8 cellular contexts compared by ENCODE assay signal in the genomic region with DNA sequence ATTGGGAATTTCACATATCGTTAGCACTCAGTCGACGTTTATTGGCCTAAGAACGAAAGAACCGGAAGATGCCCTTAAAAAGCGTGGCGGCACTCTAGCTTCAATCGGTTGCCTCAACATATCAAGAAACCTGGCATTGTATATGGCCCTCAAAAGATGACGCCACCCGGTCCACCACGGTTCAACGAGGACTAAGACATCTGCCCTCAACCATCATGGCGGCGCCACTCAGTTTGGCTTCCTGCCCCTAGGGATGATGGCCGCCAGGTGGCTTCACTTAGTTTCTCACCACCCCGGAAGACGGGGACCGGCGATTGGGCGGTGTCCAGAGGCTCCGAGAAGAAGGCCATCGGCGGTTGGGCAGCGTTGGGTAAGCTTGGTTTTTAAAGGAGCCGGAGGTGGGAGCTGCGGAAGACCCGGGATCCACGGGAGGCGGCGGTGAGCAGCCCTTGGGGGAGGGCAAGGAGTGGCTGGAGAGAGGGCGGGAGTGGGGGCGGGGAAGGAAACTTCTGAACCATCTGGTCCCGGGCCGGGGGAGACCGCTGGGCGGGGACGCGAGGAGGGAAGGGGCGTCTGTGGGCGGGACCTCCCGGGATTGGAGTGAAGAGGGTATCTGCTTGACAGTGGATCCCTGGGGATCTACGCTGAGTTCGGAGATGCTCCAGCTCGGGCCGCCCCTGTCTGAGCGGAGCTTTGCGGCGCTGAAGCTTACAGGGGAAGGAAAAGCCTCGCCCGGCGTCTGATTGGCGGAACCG. TPM values are rescaled to one million over a fixed set of nuclear protein-coding genes. Genes with fewer than 3 reads are reported as not detected.
A peak's percentile ranks its signal among the peaks of the same experiment; 100 is the strongest.
DNase-seq lines count a peak whose midpoint lies in the region; ATAC-seq and TF ChIP-seq lines count a peak whose summit lies in the region.

A gene (plus strand): TSS at position 592 of the 755 bp plus-strand sequence. CDS start 686 bp downstream, outside the sequence.

- H3K27ac ChIP-seq in KMS-11 (peak within 1 kb of the TSS; percentile 74), Peyer's patch (peak within 1 kb of the TSS; percentile 89 to 95 (median 92)), esophagus (ENCODE audit: low read depth in 2 of 2, low read length in 1 of 2) (peak within 1 kb of the TSS; percentile 98 to 99)

- peak; percentile 63 for TF ChIP-seq CTCF in KMS-11 (conservative IDR thresholded peaks at IDR 0.05; ENCODE audit: low read depth, low read length)
- TF ChIP-seq CTCF in Peyer's patch (IDR thresholded peaks at IDR 0.05): peak; percentile 27 to 83 (median 68)

- no peaks in the 10 kb centered on the region for H3K79me2 ChIP-seq in KMS-11 (ENCODE audit: insufficient read depth, low read depth)

- ATAC-seq in GM21737 (IDR thresholded peaks at IDR 0.05; ENCODE audit: unreplicated experiment): peak; percentile 64

- H3K4me3 ChIP-seq in KMS-11 (IDR thresholded peaks at IDR 0.05; ENCODE audit: insufficient read depth, low read depth, low read length): no peak within 1 kb of the TSS
- peak within 1 kb of the TSS; percentile 62 to 89 (median 81) for H3K4me3 ChIP-seq in Peyer's patch
- H3K4me3 ChIP-seq in esophagus (ENCODE audit: low read depth in 1 of 2, low read length in 2 of 2): peak within 1 kb of the TSS; percentile 72 to 78
- peak within 1 kb of the TSS; percentile 90 for H3K4me3 ChIP-seq in mucosa of stomach (ENCODE audit: low read length)

- H3K4me2 ChIP-seq in KMS-11: peak within 1 kb of the TSS; percentile 83

- DNase-seq in DMS53 (lab: John Stamatoyannopoulos, UW) (peak; percentile 99), Peyer's patch (peak; percentile 99 to 100 (median 100))
- DNase-seq in activated T-cell treated with anti-CD3 and anti-CD28 coated beads, Interleukin-2, amount 50 U/mL, for 48 hours: peak; percentile 98 to 99
- peak; percentile 93 to 94 for DNase-seq in stimulated activated CD8-positive, alpha-beta memory T cell treated with anti-CD3 and anti-CD28 coated beads, Interleukin-7, amount 100 ng/mL, for 1 hour (ENCODE audit: low read depth in 2 of 2)

- peak within 1 kb of the TSS; percentile 80 for H2AFZ ChIP-seq in KMS-11 (ENCODE audit: low read depth)

- H3K4me1 ChIP-seq in KMS-11 (ENCODE audit: low read depth, poor library complexity, severe bottlenecking) (peaks cover 49% of the 10 kb centered on the region), Peyer's patch (peaks cover 0 to 20% (median 2%) of the 10 kb centered on the region in 4 donors), esophagus (ENCODE audit: control insufficient read depth in 2 of 2, insufficient read depth in 2 of 2, low read length in 1 of 2) (peaks cover 0 to 4% of the 10 kb centered on the region in 2 donors), mucosa of stomach (ENCODE audit: control insufficient read depth, insufficient read depth, low read length) (peaks cover 15% of the 10 kb centered on the region)

- H3K9me3 ChIP-seq in Peyer's patch (no peaks in the 10 kb centered on the region), esophagus (ENCODE audit: control insufficient read depth in 2 of 2, insufficient read depth in 1 of 2, low read depth in 1 of 2, low read length in 1 of 2) (no peaks in the 10 kb centered on the region), mucosa of stomach (ENCODE audit: control insufficient read depth, low read length) (no peaks in the 10 kb centered on the region)

- H3K36me3 ChIP-seq in KMS-11 (ENCODE audit: insufficient read depth) (no peaks in the 10 kb centered on the region), Peyer's patch (peaks cover 0 to 31% (median 2%) of the 10 kb centered on the region in 3 donors), esophagus (ENCODE audit: control insufficient read depth in 2 of 2, insufficient read depth in 2 of 2, low read length in 1 of 2) (peaks cover 5 to 27% of the 10 kb centered on the region in 2 donors), mucosa of stomach (ENCODE audit: control insufficient read depth, insufficient read depth, low read length) (peaks cover 5% of the 10 kb centered on the region)

- H3K27me3 ChIP-seq in KMS-11 (ENCODE audit: insufficient read depth, low read depth) (no peaks in the 10 kb centered on the region), Peyer's patch (no peaks in the 10 kb centered on the region), esophagus (ENCODE audit: control insufficient read depth in 1 of 2, insufficient read depth in 2 of 2, low read length in 2 of 2) (no peaks in the 10 kb centered on the region), mucosa of stomach (ENCODE audit: control insufficient read depth, insufficient read depth, low read length) (no peaks in the 10 kb centered on the region)

- H4K20me1 ChIP-seq in KMS-11 (ENCODE audit: insufficient read depth): no peaks in the 10 kb centered on the region

- 1% methylated on average over 52 to 53 of the region's 53 CpGs for WGBS in esophagus, 2 donors

- H3K9ac ChIP-seq in KMS-11: peak within 1 kb of the TSS; percentile 84
- H3K9ac ChIP-seq in mucosa of stomach (ENCODE audit: low read length): peak within 1 kb of the TSS; percentile 97

- peak in 1 of 2 donors; percentile 65 for TF ChIP-seq POLR2A in Peyer's patch (IDR thresholded peaks at IDR 0.05)

RNA-seq across cellular contexts. Expression of the gene that starts here (rescaled TPM):
- total RNA-seq in Peyer's patch: 100 to 1,000 TPM in 1 of 4 donors, 10 to 100 TPM in 3; 45.5 to 107 (median 65.0) TPM
- 10 to 100 TPM; 26.8 to 51.8 TPM for polyA plus RNA-seq in esophagus
